Comparison of ENCODE assay signal across 21 cellular contexts in genomic region chr9:545480-545879, GRCh38. TPM values are rescaled to one million over a fixed set of nuclear protein-coding genes. Genes with fewer than 3 reads are reported as not detected.
A peak's percentile ranks its signal among the peaks of the same experiment; 100 is the strongest.
DNase-seq lines count a peak whose midpoint lies in the region; ATAC-seq, FAIRE-seq and TF ChIP-seq lines count a peak whose summit lies in the region.
"Had no signal": no experiment of that assay in that cellular context is flagged by ENCODE, and none has a peak within 500 bp of the region (broad histone marks: within the 10 kb centered on the region; RNA-seq: fewer than 3 reads in every experiment).

No MANE protein-coding gene starts in this region.

- no peak overlapping the region for H3K9ac ChIP-seq in astrocyte (ENCODE audit: low read length)

- no peak overlapping the region for H3K27ac Mint-ChIP-seq in astrocyte (ENCODE audit: unreplicated experiment)
- peak overlapping the region; percentile 34 for H3K27ac Mint-ChIP-seq in nephron progenitor cell
- H3K27ac Mint-ChIP-seq: activated CD8-positive, alpha-beta T cell treated with anti-CD3 and anti-CD28 coated beads, Interleukin-2, amount 10 ng/mL, durations not matched to agents 7 days and 5 days; activated naive CD4-positive, alpha-beta T cell treated with anti-CD3 and anti-CD28 coated beads for 36 hours; CD4-positive, alpha-beta T cell; GM23338 had no signal

- ATAC-seq in GM18511 (IDR thresholded peaks at IDR 0.05; ENCODE audit: unreplicated experiment) (no peak), HG03280 (IDR thresholded peaks at IDR 0.05; ENCODE audit: unreplicated experiment) (no peak)
- ATAC-seq: activated CD8-positive, alpha-beta T cell treated with anti-CD3 and anti-CD28 coated beads, Interleukin-2, amount 10 ng/mL, durations not matched to agents 7 days and 5 days had no signal

- H3K27me3 Mint-ChIP-seq in astrocyte (ENCODE audit: low read depth, unreplicated experiment) (no peaks in the 10 kb centered on the region), nephron progenitor cell (ENCODE audit: low read depth, poor library complexity) (peaks cover 3% of the 10 kb centered on the region)

- H3K36me3 ChIP-seq in astrocyte (ENCODE audit: insufficient read depth, low read length) (no peaks in the 10 kb centered on the region), tibial nerve (no peaks in the 10 kb centered on the region)

- no peak for TF ChIP-seq EP300 in tibial nerve (IDR thresholded peaks at IDR 0.05)

- H3K27ac ChIP-seq in astrocyte (ENCODE audit: low read depth, low read length) (no peak overlapping the region), tibial nerve (peak overlapping the region in 3 of 4 donors; percentile 35 to 84 (median 72))

- no peak overlapping the region for H3K4me3 Mint-ChIP-seq in astrocyte (ENCODE audit: unreplicated experiment)
- H3K4me3 Mint-ChIP-seq in nephron progenitor cell: no peak overlapping the region
- H3K4me3 Mint-ChIP-seq: activated CD8-positive, alpha-beta T cell treated with anti-CD3 and anti-CD28 coated beads, Interleukin-2, amount 10 ng/mL, durations not matched to agents 7 days and 5 days; activated naive CD4-positive, alpha-beta T cell treated with anti-CD3 and anti-CD28 coated beads for 36 hours; CD4-positive, alpha-beta T cell; endodermal cell; GM23338 had no signal

- no peak for TF ChIP-seq POLR2A in tibial nerve (IDR thresholded peaks at IDR 0.05)

- WGBS in tibial nerve, 2 donors: 70 to 74% methylated on average over 7 of the region's 7 CpGs

- H3K27me3 ChIP-seq in astrocyte (ENCODE audit: insufficient read depth, low read length): peaks cover 3% of the 10 kb centered on the region
- H3K27me3 ChIP-seq in tibial nerve: no peaks in the 10 kb centered on the region

- H2AFZ ChIP-seq in astrocyte (ENCODE audit: low read depth, low read length): no peak overlapping the region
- H2AFZ ChIP-seq: GM23338 had no signal

- H3K4me3 ChIP-seq in astrocyte (ENCODE audit: insufficient read depth, low read depth, low read length) (no peak overlapping the region), fibroblast of the aortic adventitia (ENCODE audit: low read depth, low read length) (no peak overlapping the region), tibial nerve (no peak overlapping the region)
- H3K4me3 ChIP-seq: GM23338 had no signal

- H3K4me1 ChIP-seq in astrocyte (ENCODE audit: insufficient read depth, low read length) (no peaks in the 10 kb centered on the region), tibial nerve (peaks cover 0 to 48% (median 13%) of the 10 kb centered on the region in 4 donors)

- no peak for FAIRE-seq in astrocyte (lab: Jason Lieb, UNC)
- FAIRE-seq: islet of Langerhans had no signal

- H3K36me3 Mint-ChIP-seq in astrocyte (ENCODE audit: low read depth, unreplicated experiment): no peaks in the 10 kb centered on the region
- peaks cover 29% of the 10 kb centered on the region for H3K36me3 Mint-ChIP-seq in nephron progenitor cell (ENCODE audit: low read depth)

- TF ChIP-seq CTCF in astrocyte (IDR thresholded peaks at IDR 0.05; ENCODE audit: insufficient read depth, low read depth, low read length) (no peak), fibroblast of the aortic adventitia (IDR thresholded peaks at IDR 0.05; ENCODE audit: insufficient read depth, low read length) (no peak), nephron progenitor cell (IDR thresholded peaks at IDR 0.05) (no peak), tibial nerve (IDR thresholded peaks at IDR 0.05) (no peak)

- no peaks in the 10 kb centered on the region for H3K9me3 Mint-ChIP-seq in astrocyte (ENCODE audit: unreplicated experiment)
- H3K9me3 Mint-ChIP-seq in nephron progenitor cell: peaks cover 19% of the 10 kb centered on the region
- H3K9me3 Mint-ChIP-seq: activated naive CD4-positive, alpha-beta T cell treated with anti-CD3 and anti-CD28 coated beads for 36 hours; endodermal cell; GM23338 had no signal

- H3K4me1 Mint-ChIP-seq in astrocyte (ENCODE audit: low read depth, unreplicated experiment) (peaks cover 16% of the 10 kb centered on the region), nephron progenitor cell (peaks cover 63% of the 10 kb centered on the region)

- no peaks in the 10 kb centered on the region for H4K20me1 ChIP-seq in astrocyte (ENCODE audit: insufficient read depth, low read length)

- peak; percentile 35 for DNase-seq in astrocyte (ENCODE audit: low read depth)
- peak; percentile 57 for DNase-seq in fibroblast of the aortic adventitia (ENCODE audit: low read depth)
- no peak for DNase-seq in nephron progenitor cell
- DNase-seq in tibial nerve (ENCODE audit: low spot score in 2 of 2): peak in 1 of 2 donors; percentile 40
- DNase-seq in activated CD8-positive, alpha-beta memory T cell treated with anti-CD3 and anti-CD28 coated beads, Interleukin-2, amount 50 U/mL, for 48 hours: no peak
- DNase-seq: activated CD8-positive, alpha-beta T cell treated with anti-CD3 and anti-CD28 coated beads, Interleukin-2, amount 10 ng/mL, durations not matched to agents 7 days and 5 days; activated naive CD4-positive, alpha-beta T cell treated with anti-CD3 and anti-CD28 coated beads for 36 hours; activated T-cell treated with anti-CD3 and anti-CD28 coated beads, Interleukin-2, amount 50 U/mL, for 48 hours; CD4-positive, alpha-beta T cell; DMS53; endodermal cell; mammary epithelial cell; NCI-H146; NCI-H774; stimulated activated naive CD4-positive, alpha-beta T cell; T-helper 9 cell; trophoblast cell had no signal

- H3K4me2 ChIP-seq in astrocyte (ENCODE audit: low read length): no peak overlapping the region
- H3K4me2 ChIP-seq: GM23338 had no signal

- no peaks in the 10 kb centered on the region for H3K79me2 ChIP-seq in astrocyte (ENCODE audit: insufficient read depth, low read length)

- H3K9me3 ChIP-seq in astrocyte (ENCODE audit: insufficient read depth, low read depth, low read length): no peaks in the 10 kb centered on the region
- H3K9me3 ChIP-seq in tibial nerve: no peaks in the 10 kb centered on the region

RNA-seq across cellular contexts. Expression of gene KANK1, which starts 41.0 kb away (rescaled TPM):
- total RNA-seq in astrocyte: 22.7 and 23.4 TPM in 2 replicates
- 17.6 and 22.5 TPM in 2 replicates for total RNA-seq in fibroblast of the aortic adventitia (ENCODE audit: low replicate concordance)
- total RNA-seq in tibial nerve: 10 to 100 TPM; 54.9 to 61.8 (median 59.8) TPM

Comparison
In these comparisons a context has a peak if more than half of its experiments do, and no peak if none do; other contexts are left out.
1. DNase-seq: peak in astrocyte (single experiment) and fibroblast of the aortic adventitia (single experiment); none in nephron progenitor cell (single experiment) and activated CD8-positive, alpha-beta memory T cell treated with anti-CD3 and anti-CD28 coated beads, Interleukin-2, amount 50 U/mL, for 48 hours (single experiment).